1 cellular context compared by ENCODE assay signal in genomic region chr6:15260099-15260821, GRCh38.
TF ChIP-seq lines count a peak whose summit lies in the region.

No MANE protein-coding gene starts in this region.

TF ChIP-seq in GM23338, 12 proteins besides CTCF, POLR2A, EP300 and RAD21 (continued from another document):
- no peak for TF ChIP-seq REST (IDR thresholded peaks at IDR 0.05; ENCODE audit: unreplicated experiment)
- TF ChIP-seq EZH2 (IDR thresholded peaks at IDR 0.05; ENCODE audit: low read depth, unreplicated experiment) = no peak
- no peak for TF ChIP-seq ZNF462 (CRISPR knock-in tag; IDR thresholded peaks at IDR 0.05)
- no peak for TF ChIP-seq NANOG (IDR thresholded peaks at IDR 0.05; ENCODE audit: borderline replicate concordance)
- no peak for TF ChIP-seq ZNF114 (CRISPR knock-in tag; IDR thresholded peaks at IDR 0.05)
- TF ChIP-seq JUNB (IDR thresholded peaks at IDR 0.05; ENCODE audit: unreplicated experiment) = no peak
- TF ChIP-seq CREB1 (CRISPR knock-in tag; IDR thresholded peaks at IDR 0.05; ENCODE audit: low read depth) = no peak
- TF ChIP-seq EZH2phosphoT487 (IDR thresholded peaks at IDR 0.05; ENCODE audit: unreplicated experiment) = no peak
- TF ChIP-seq STAT1 (IDR thresholded peaks at IDR 0.05; ENCODE audit: unreplicated experiment) = no peak
- no peak for TF ChIP-seq ETS1 (IDR thresholded peaks at IDR 0.05)
- TF ChIP-seq ZNF331 (CRISPR knock-in tag; IDR thresholded peaks at IDR 0.05; ENCODE audit: low read depth) = no peak
